Comparison of ENCODE assay signal across 24 cellular contexts in the genomic region with DNA sequence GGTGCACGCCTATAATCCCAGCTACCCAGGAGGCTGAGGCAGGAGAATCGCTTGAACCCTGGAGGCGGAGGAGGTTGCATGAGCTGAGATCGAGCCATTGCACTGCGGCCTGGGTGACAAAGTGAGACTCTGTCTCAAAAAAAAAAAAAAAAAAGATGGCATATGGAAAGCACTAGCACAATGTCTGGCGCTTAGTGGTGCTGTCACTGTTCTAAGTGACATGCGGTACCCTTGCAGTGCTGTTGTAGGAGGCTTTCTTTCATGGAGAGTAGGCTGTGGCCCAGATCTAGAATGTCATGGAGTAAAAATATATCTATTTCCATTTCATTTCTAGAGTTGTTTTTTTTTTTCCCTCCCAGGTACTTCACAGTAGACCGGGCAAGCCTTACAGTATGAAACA.
"Had no signal": no experiment of that assay in that cellular context is flagged by ENCODE, and none has a peak within 500 bp of the region (broad histone marks: within the 10 kb centered on the region; RNA-seq: fewer than 3 reads in every experiment).

No MANE protein-coding gene starts in this region.

- H3K27ac ChIP-seq: colonic mucosa, epithelial cell of prostate, gastrocnemius medialis, heart left ventricle, hepatocyte, left lung, prostate gland, skin epidermis, spleen, testis, tibial artery had no signal

- H3K4me1 Mint-ChIP-seq: endodermal cell, mesothelial cell of epicardium, nephron had no signal

- H3K36me3 Mint-ChIP-seq: mesothelial cell of epicardium; naive thymus-derived CD4-positive, alpha-beta T cell; stimulated activated memory B cell treated with anti-CD40 and anti-IgM and Interleukin-4, amounts not matched to agents 10 μg/mL and 1 μg/mL and 100 μg/mL, for 72 hours; type B pancreatic cell had no signal

- H2AFZ ChIP-seq: hepatocyte had no signal

- H3K27me3 ChIP-seq: colonic mucosa, gastrocnemius medialis, heart left ventricle, hepatocyte, left lung, spleen, testis, tibial artery had no signal

- H3K27ac Mint-ChIP-seq: dendritic cell treated with granulocyte-macrophage colony-stimulating factor and Interleukin-4, amounts not matched to agents 40 ng/mL and 50 ng/mL, for 4 days; endodermal cell; mesothelial cell of epicardium; naive thymus-derived CD4-positive, alpha-beta T cell; stimulated activated memory B cell treated with anti-CD40 and anti-IgM and Interleukin-4, amounts not matched to agents 10 μg/mL and 1 μg/mL and 100 μg/mL, for 72 hours; type B pancreatic cell had no signal

- H3K4me1 ChIP-seq: colonic mucosa, gastrocnemius medialis, prostate gland, testis had no signal

- H3K9me3 ChIP-seq: colonic mucosa, gastrocnemius medialis, heart left ventricle, left lung, prostate gland, spleen, testis, tibial artery had no signal

- H3K4me3 ChIP-seq: colonic mucosa, gastrocnemius medialis, heart left ventricle, hepatocyte, left lung, prostate gland, skin epidermis, spleen, testis, tibial artery had no signal

- DNase-seq: colonic mucosa; foreskin fibroblast; gastrocnemius medialis; heart left ventricle; left cardiac atrium; left lung; mesenchymal stem cell; naive thymus-derived CD4-positive, alpha-beta T cell; right cardiac atrium; spleen; stimulated activated CD4-positive, alpha-beta T cell treated with anti-CD3 and anti-CD28 coated beads, Interleukin-4, amount 100 ng/mL, for 4 hours; stimulated activated naive CD8-positive, alpha-beta T cell treated with anti-CD3 and anti-CD28 coated beads, Interleukin-15, Interleukin-2, amounts not matched to agents 100 U/mL and 50 U/mL, for 24 hours; testis; tibial artery had no signal

- ATAC-seq: stimulated activated naive CD8-positive, alpha-beta T cell treated with anti-CD3 and anti-CD28 coated beads, Interleukin-15, Interleukin-2, amounts not matched to agents 100 U/mL and 50 U/mL, for 24 hours had no signal

- H3K4me2 ChIP-seq: hepatocyte had no signal

- H3K9me3 Mint-ChIP-seq: dendritic cell treated with granulocyte-macrophage colony-stimulating factor and Interleukin-4, amounts not matched to agents 40 ng/mL and 50 ng/mL, for 4 days; endodermal cell; mesothelial cell of epicardium; naive thymus-derived CD4-positive, alpha-beta T cell; nephron; stimulated activated memory B cell treated with anti-CD40 and anti-IgM and Interleukin-4, amounts not matched to agents 10 μg/mL and 1 μg/mL and 100 μg/mL, for 72 hours; type B pancreatic cell had no signal

- H3K4me3 Mint-ChIP-seq: dendritic cell treated with granulocyte-macrophage colony-stimulating factor and Interleukin-4, amounts not matched to agents 40 ng/mL and 50 ng/mL, for 4 days; endodermal cell; mesothelial cell of epicardium; nephron; stimulated activated memory B cell treated with anti-CD40 and anti-IgM and Interleukin-4, amounts not matched to agents 10 μg/mL and 1 μg/mL and 100 μg/mL, for 72 hours; type B pancreatic cell had no signal

- H3K79me2 ChIP-seq: hepatocyte had no signal

- H3K36me3 ChIP-seq: colonic mucosa, gastrocnemius medialis, heart left ventricle, left lung, prostate gland, spleen, tibial artery had no signal

- H3K27me3 Mint-ChIP-seq: stimulated activated memory B cell treated with anti-CD40 and anti-IgM and Interleukin-4, amounts not matched to agents 10 μg/mL and 1 μg/mL and 100 μg/mL, for 72 hours; type B pancreatic cell had no signal
